In the genomic region with DNA sequence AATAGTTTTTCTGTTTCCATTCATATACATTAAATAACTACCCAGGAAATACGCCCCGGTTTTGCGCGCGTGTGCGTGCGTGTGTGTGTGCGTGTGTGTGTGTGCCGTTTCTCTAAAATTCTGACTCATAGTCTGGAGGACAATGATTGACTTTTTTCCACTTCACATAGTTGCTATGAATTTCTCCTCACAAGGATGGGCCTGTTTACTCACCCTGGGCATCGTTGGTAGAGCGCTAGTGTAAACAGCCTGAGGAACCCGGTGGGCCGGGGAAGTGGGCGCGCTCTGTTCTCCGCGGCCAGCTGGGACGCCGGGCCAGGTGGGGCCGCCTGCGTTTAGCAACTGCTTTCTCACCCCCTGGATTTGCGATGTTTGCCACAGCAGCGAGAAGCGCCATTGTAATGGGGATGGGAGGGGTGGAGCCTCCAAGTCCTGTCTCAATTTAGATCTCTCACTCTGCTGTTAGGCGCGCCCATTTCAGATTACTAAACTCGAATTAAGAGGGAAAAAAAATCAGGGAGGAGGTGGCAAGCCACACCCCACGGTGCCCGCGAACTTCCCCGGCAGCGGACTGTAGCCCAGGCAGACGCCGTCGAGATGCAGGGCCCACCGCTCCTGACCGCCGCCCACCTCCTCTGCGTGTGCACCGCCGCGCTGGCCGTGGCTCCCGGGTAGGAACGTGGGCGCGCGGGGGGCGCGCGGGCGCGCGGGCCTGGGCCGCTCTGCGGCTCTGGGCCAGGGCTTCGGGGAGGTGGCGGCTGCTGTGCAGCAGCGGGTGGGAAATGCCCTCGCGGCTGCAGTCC, we compare ENCODE assay signal across 8 cellular contexts. TPM values are rescaled to one million over a fixed set of nuclear protein-coding genes. Genes with fewer than 3 reads are reported as not detected.
A peak's percentile ranks its signal among the peaks of the same experiment; 100 is the strongest.
DNase-seq lines count a peak whose midpoint lies in the region; ATAC-seq lines count a peak whose summit lies in the region.

CD109 (plus strand) TSS at position 585 of the 803 bp plus-strand sequence; CDS start at position 598, 13 bp downstream.

- peak within 1 kb of the TSS; percentile 80 for H2BK120ac ChIP-seq in mesenchymal stem cell (ENCODE audit: low read depth, low read length)

- peak within 1 kb of the TSS; percentile 95 for H4K91ac ChIP-seq in mesenchymal stem cell (ENCODE audit: low read length)

- H3K14ac ChIP-seq in mesenchymal stem cell (ENCODE audit: low read length in 2 of 2), result peak within 1 kb of the TSS; percentile 29 to 98

- peak within 1 kb of the TSS; percentile 59 for H2AK5ac ChIP-seq in mesenchymal stem cell (ENCODE audit: low read length, severe bottlenecking)

- H3K23ac ChIP-seq in mesenchymal stem cell (ENCODE audit: low read length in 2 of 2), result peak within 1 kb of the TSS in 1 of 2 experiments; percentile 98

- H3K27me3 ChIP-seq in effector memory CD4-positive, alpha-beta T cell (replicated peaks; ENCODE audit: control insufficient read depth, insufficient read depth, low read length, poor library complexity, severe bottlenecking), result peaks cover 5% of the 10 kb centered on the region
- H3K27me3 ChIP-seq in mesenchymal stem cell (ENCODE audit: control insufficient read depth in 1 of 2, insufficient read depth in 1 of 2, low read length in 2 of 2), result no peaks in the 10 kb centered on the region

- peaks cover 13% of the 10 kb centered on the region for H3K79me1 ChIP-seq in mesenchymal stem cell (replicated peaks; ENCODE audit: low read length, poor library complexity, severe bottlenecking)

- H3K27ac Mint-ChIP-seq in activated CD4-positive, alpha-beta memory T cell treated with anti-CD3 and anti-CD28 coated beads for 36 hours, result peak within 1 kb of the TSS; percentile 90

- no peaks in the 10 kb centered on the region for H3K9me3 Mint-ChIP-seq in activated CD4-positive, alpha-beta memory T cell treated with anti-CD3 and anti-CD28 coated beads for 36 hours

- peak within 1 kb of the TSS; percentile 59 for H3K4me3 ChIP-seq in effector memory CD4-positive, alpha-beta T cell (ENCODE audit: insufficient read depth, low read depth, low read length, poor library complexity, severe bottlenecking)
- H3K4me3 ChIP-seq in mesenchymal stem cell (ENCODE audit: insufficient read depth in 1 of 2, low read depth in 1 of 2, low read length in 2 of 2), result peak within 1 kb of the TSS; percentile 80 to 88

- peak within 1 kb of the TSS; percentile 99 for H4K8ac ChIP-seq in mesenchymal stem cell (ENCODE audit: low read length)

- ATAC-seq in GM18498 (IDR thresholded peaks at IDR 0.05; ENCODE audit: unreplicated experiment) (peak; percentile 68), HG02763 (IDR thresholded peaks at IDR 0.05; ENCODE audit: unreplicated experiment) (peak; percentile 50)

- H3K4me3 Mint-ChIP-seq in activated CD4-positive, alpha-beta memory T cell treated with anti-CD3 and anti-CD28 coated beads for 36 hours, result peak within 1 kb of the TSS; percentile 80

- H3K36me3 ChIP-seq in effector memory CD4-positive, alpha-beta T cell (ENCODE audit: control insufficient read depth, insufficient read depth, low read length), result no peaks in the 10 kb centered on the region
- H3K36me3 ChIP-seq in mesenchymal stem cell (ENCODE audit: control insufficient read depth in 1 of 2, insufficient read depth in 2 of 2, low read depth in 1 of 2, low read length in 2 of 2), result peaks cover 0 to 25% of the 10 kb centered on the region in 2 experiments

- H3K4me1 ChIP-seq in effector memory CD4-positive, alpha-beta T cell (ENCODE audit: control insufficient read depth, insufficient read depth, low read length, poor library complexity, severe bottlenecking), result no peaks in the 10 kb centered on the region
- H3K4me1 ChIP-seq in mesenchymal stem cell (ENCODE audit: control insufficient read depth, insufficient read depth, low read depth, low read length), result peaks cover 8% of the 10 kb centered on the region

- under 1% methylated on average over 48 of the region's 61 CpGs for WGBS in mesenchymal stem cell

- CTCF ChIA-PET in activated CD4-positive, alpha-beta memory T cell treated with anti-CD3 and anti-CD28 coated beads for 36 hours (lab: Charles Lee), result interaction anchor here (0.5 to 2.4 kb wide), 5 partner anchors 8 to 110 kb away, joined by 3 to 8 read pairs (median 4); no protein-coding TSS in a partner anchor

- no peaks in the 10 kb centered on the region for H3K9me3 ChIP-seq in effector memory CD4-positive, alpha-beta T cell (ENCODE audit: control insufficient read depth, low read length)
- no peaks in the 10 kb centered on the region for H3K9me3 ChIP-seq in mesenchymal stem cell (ENCODE audit: control insufficient read depth, low read length)

- H3K27me3 Mint-ChIP-seq in activated CD4-positive, alpha-beta memory T cell treated with anti-CD3 and anti-CD28 coated beads for 36 hours, result peaks cover 16% of the 10 kb centered on the region

- intact Hi-C loops in activated CD4-positive, alpha-beta memory T cell treated with anti-CD3 and anti-CD28 coated beads for 36 hours (cut with micrococcal nuclease), result loop anchor here (1.0 to 2.0 kb wide), 6 partner anchors 26 to 1547 kb away; partner anchors contain the start of genes COX7A2 and EEF1A1

- H3K4me1 Mint-ChIP-seq in activated CD4-positive, alpha-beta memory T cell treated with anti-CD3 and anti-CD28 coated beads for 36 hours (ENCODE audit: low read depth), result peaks cover 36% of the 10 kb centered on the region

- H3K4ac ChIP-seq in mesenchymal stem cell (ENCODE audit: low read depth in 1 of 2, low read length in 2 of 2), result peak within 1 kb of the TSS; percentile 92 to 97

- no peak within 1 kb of the TSS for H3K27ac ChIP-seq in effector memory CD4-positive, alpha-beta T cell (ENCODE audit: insufficient read depth, low read length, poor library complexity, severe bottlenecking)
- H3K27ac ChIP-seq in mesenchymal stem cell (ENCODE audit: low read length, poor library complexity, severe bottlenecking), result peak within 1 kb of the TSS; percentile 98

- peak within 1 kb of the TSS; percentile 87 for H3K4me2 ChIP-seq in mesenchymal stem cell (ENCODE audit: low read length, poor library complexity, severe bottlenecking)

- peak within 1 kb of the TSS; percentile 99 for H2BK15ac ChIP-seq in mesenchymal stem cell (ENCODE audit: low read depth, poor library complexity, severe bottlenecking)

- H2AFZ ChIP-seq in mesenchymal stem cell (ENCODE audit: low read depth, low read length), result peak within 1 kb of the TSS; percentile 70

- DNase-seq in NCI-H2171 treated with DMSO at 0.1 percent for 48 hours (lab: John Stamatoyannopoulos, UW) (peak; percentile 25), mesenchymal stem cell (peak; percentile 94), NCI-H1436 treated with DMSO at 0.1 percent for 48 hours (lab: John Stamatoyannopoulos, UW) (no peak)
- DNase-seq in activated CD4-positive, alpha-beta memory T cell treated with anti-CD3 and anti-CD28 coated beads for 36 hours, result peak; percentile 87
- peak; percentile 1 to 12 (median 11) for DNase-seq in effector memory CD4-positive, alpha-beta T cell
- DNase-seq in stimulated activated CD8-positive, alpha-beta memory T cell treated with anti-CD3 and anti-CD28 coated beads, Interleukin-15, amount 100 ng/mL, for 24 hours (ENCODE audit: low read depth), result peak; percentile 22

- POLR2A ChIA-PET in activated CD4-positive, alpha-beta memory T cell treated with anti-CD3 and anti-CD28 coated beads for 36 hours (lab: Charles Lee), result interaction anchor here (1.0 to 1.5 kb wide), 2 partner anchors 174 to 176 kb away, joined by 3 to 5 read pairs; no protein-coding TSS in a partner anchor

- peak within 1 kb of the TSS; percentile 84 for H2BK5ac ChIP-seq in mesenchymal stem cell (ENCODE audit: low read depth, low read length, poor library complexity, severe bottlenecking)

- peak within 1 kb of the TSS; percentile 38 to 92 for H2BK12ac ChIP-seq in mesenchymal stem cell (ENCODE audit: low read length in 2 of 2)

- H3K36me3 Mint-ChIP-seq in activated CD4-positive, alpha-beta memory T cell treated with anti-CD3 and anti-CD28 coated beads for 36 hours, result peaks cover 16% of the 10 kb centered on the region

- peak within 1 kb of the TSS; percentile 98 for H3K9ac ChIP-seq in mesenchymal stem cell (ENCODE audit: low read length)

- H3K18ac ChIP-seq in mesenchymal stem cell (ENCODE audit: low read depth in 1 of 2, low read length in 2 of 2), result peak within 1 kb of the TSS; percentile 96 to 99

RNA-seq across cellular contexts. Expression of gene CD109, which starts in this region (rescaled TPM):
- 1 to 10 TPM; 7.2 to 9.1 TPM for total RNA-seq in activated CD4-positive, alpha-beta memory T cell treated with anti-CD3 and anti-CD28 coated beads for 36 hours
- 33.3 TPM for polyA plus RNA-seq in mesenchymal stem cell (2013, experiment 1 of 2)
- polyA plus RNA-seq in mesenchymal stem cell (2013, experiment 2 of 2), result 33.8 TPM
